In genomic region chr2:41865263-41865662, GRCh38 we compare ENCODE assay signal across 28 cellular contexts.
"Had no signal": no experiment of that assay in that cellular context is flagged by ENCODE, and none has a peak within 500 bp of the region (broad histone marks: within the 10 kb centered on the region; RNA-seq: fewer than 3 reads in every experiment).

No MANE protein-coding gene starts in this region.

- H3K36me3 ChIP-seq: gastrocnemius medialis, lower lobe of right lung, neutrophil, prostate gland, right atrium auricular region, suprapubic skin, transverse colon, vagina had no signal

- H3K9me3 ChIP-seq: gastrocnemius medialis, lower lobe of right lung, neutrophil, prostate gland, right atrium auricular region, suprapubic skin, transverse colon, vagina had no signal

- H3K4me3 ChIP-seq: dorsolateral prefrontal cortex, gastrocnemius medialis, lower lobe of right lung, prostate gland, right atrium auricular region, smooth muscle cell, suprapubic skin, transverse colon, vagina had no signal

- H3K27me3 ChIP-seq: dorsolateral prefrontal cortex, gastrocnemius medialis, right atrium auricular region, transverse colon, vagina had no signal

- DNase-seq: dorsolateral prefrontal cortex; effector CD8-positive, alpha-beta T cell; endodermal cell; foreskin fibroblast; gastrocnemius medialis; head of caudate nucleus; kidney glomerular epithelial cell; left ventricle myocardium superior; lower lobe of right lung; natural killer cell; stimulated activated CD4-positive, alpha-beta T cell treated with anti-CD3 and anti-CD28 coated beads, Interleukin-12 subunit alpha, Interleukin-12 subunit beta, amount 100 ng/mL, for 4 hours; stimulated activated CD4-positive, alpha-beta T cell treated with anti-CD3 and anti-CD28 coated beads, Interleukin-1b, Interleukin-23, amount 100 ng/mL, for 48 hours; stimulated activated CD4-positive, alpha-beta T cell treated with anti-CD3 and anti-CD28 coated beads, Interleukin-4, amount 100 ng/mL, for 1 hour; stimulated activated CD8-positive, alpha-beta memory T cell treated with anti-CD3 and anti-CD28 coated beads, Interleukin-4, amount 100 ng/mL, for 48 hours; stimulated activated naive CD4-positive, alpha-beta T cell; stimulated activated naive CD8-positive, alpha-beta T cell treated with anti-CD3 and anti-CD28 coated beads, Interleukin-15, amount 100 ng/mL, for 72 hours; transverse colon had no signal

- H3K27ac ChIP-seq: dorsolateral prefrontal cortex, epithelial cell of prostate, gastrocnemius medialis, lower lobe of right lung, neutrophil, prostate gland, right atrium auricular region, suprapubic skin, transverse colon, vagina had no signal

- ATAC-seq: esophagus mucosa; gastrocnemius medialis; left ventricle myocardium superior; lower lobe of right lung; natural killer cell; sciatic nerve; stimulated activated naive CD8-positive, alpha-beta T cell treated with anti-CD3 and anti-CD28 coated beads, Interleukin-15, amount 100 ng/mL, for 72 hours had no signal

- FAIRE-seq: colon, islet of Langerhans had no signal

- H3K4me2 ChIP-seq: smooth muscle cell had no signal

- H3K4me1 ChIP-seq: lower lobe of right lung, prostate gland had no signal
